8 cellular contexts compared by ENCODE assay signal in genomic region chr17:47315451-47316266, GRCh38.
DNase-seq lines count a peak whose midpoint lies in the region; ATAC-seq and TF ChIP-seq lines count a peak whose summit lies in the region.

No MANE protein-coding gene starts in this region.

- H3K27ac Mint-ChIP-seq in central memory CD8-positive, alpha-beta T cell (ENCODE audit: low read depth): no peak overlapping the region
- no peak overlapping the region for H3K27ac Mint-ChIP-seq in stimulated activated naive B cell treated with anti-CD40 and anti-IgM and Interleukin-4, amounts not matched to agents 10 μg/mL and 1 μg/mL and 100 μg/mL, for 72 hours

- H3K9me3 Mint-ChIP-seq in central memory CD8-positive, alpha-beta T cell: no peaks in the 10 kb centered on the region
- no peaks in the 10 kb centered on the region for H3K9me3 Mint-ChIP-seq in stimulated activated naive B cell treated with anti-CD40 and anti-IgM and Interleukin-4, amounts not matched to agents 10 μg/mL and 1 μg/mL and 100 μg/mL, for 72 hours

- no peaks in the 10 kb centered on the region for H3F3A ChIP-seq in Loucy (ENCODE audit: low read depth)

- no peak overlapping the region for H2AFZ ChIP-seq in Loucy (ENCODE audit: low read length)

- H3K4me3 ChIP-seq in Loucy (ENCODE audit: low read length, poor library complexity, severe bottlenecking): no peak overlapping the region

- no peaks in the 10 kb centered on the region for H4K20me1 ChIP-seq in Loucy (ENCODE audit: insufficient read depth, low read length, poor library complexity, severe bottlenecking)

- H3K36me3 Mint-ChIP-seq in central memory CD8-positive, alpha-beta T cell (ENCODE audit: insufficient read depth): no peaks in the 10 kb centered on the region
- peaks cover 5 to 15% of the 10 kb centered on the region in 2 donors for H3K36me3 Mint-ChIP-seq in stimulated activated naive B cell treated with anti-CD40 and anti-IgM and Interleukin-4, amounts not matched to agents 10 μg/mL and 1 μg/mL and 100 μg/mL, for 72 hours

- ATAC-seq in central memory CD8-positive, alpha-beta T cell (replicated peaks; ENCODE audit: extremely low read depth, poor library complexity, severe bottlenecking): peak; percentile 56
- ATAC-seq in stimulated activated naive B cell treated with anti-CD40 and anti-IgM and Interleukin-4, amounts not matched to agents 10 μg/mL and 1 μg/mL and 100 μg/mL, for 72 hours (replicated peaks): peak; percentile 72 to 85
- ATAC-seq in GM21367 (IDR thresholded peaks at IDR 0.05; ENCODE audit: unreplicated experiment): no peak

- no peaks in the 10 kb centered on the region for H3K27me3 Mint-ChIP-seq in central memory CD8-positive, alpha-beta T cell
- no peaks in the 10 kb centered on the region for H3K27me3 Mint-ChIP-seq in stimulated activated naive B cell treated with anti-CD40 and anti-IgM and Interleukin-4, amounts not matched to agents 10 μg/mL and 1 μg/mL and 100 μg/mL, for 72 hours

- TF ChIP-seq CTCF in Loucy (conservative IDR thresholded peaks at IDR 0.05; ENCODE audit: low read length): peak; percentile 92

- no peaks in the 10 kb centered on the region for H3K27me3 ChIP-seq in Loucy (ENCODE audit: insufficient read depth, low read length, poor library complexity, severe bottlenecking)

- H3K36me3 ChIP-seq in Loucy (ENCODE audit: insufficient read depth, low read length): no peaks in the 10 kb centered on the region

- peak; percentile 14 for DNase-seq in activated naive CD4-positive, alpha-beta T cell treated with Interleukin-2 at 50 U/mL for 16 hours
- no peak for DNase-seq in activated naive CD4-positive, alpha-beta T cell treated with anti-CD3 and anti-CD28 coated beads, Interleukin-2, amount 50 U/mL, for 16 hours
- DNase-seq in RKO (ENCODE audit: low spot score) (peak; percentile 88), kidney glomerular epithelial cell (lab: John Stamatoyannopoulos, UW) (peak; percentile 61)
- no peak for DNase-seq in central memory CD8-positive, alpha-beta T cell (ENCODE audit: low spot score in 2 of 2)
- peak; percentile 30 for DNase-seq in stimulated activated naive B cell treated with anti-CD40 and anti-IgM and Interleukin-4, amounts not matched to agents 10 μg/mL and 1 μg/mL and 100 μg/mL, for 72 hours

- no peak overlapping the region for H3K9ac ChIP-seq in Loucy (ENCODE audit: low read depth, low read length, poor library complexity, severe bottlenecking)

- H3K4me3 Mint-ChIP-seq in central memory CD8-positive, alpha-beta T cell: no peak overlapping the region
- H3K4me3 Mint-ChIP-seq in stimulated activated naive B cell treated with anti-CD40 and anti-IgM and Interleukin-4, amounts not matched to agents 10 μg/mL and 1 μg/mL and 100 μg/mL, for 72 hours: no peak overlapping the region

- H3K4me1 ChIP-seq in Loucy (ENCODE audit: insufficient read depth, low read length, poor library complexity, severe bottlenecking): peaks cover 10% of the 10 kb centered on the region

- H3K79me2 ChIP-seq in Loucy (ENCODE audit: insufficient read depth, low read length): no peaks in the 10 kb centered on the region

- no peaks in the 10 kb centered on the region for H3K9me2 ChIP-seq in Loucy (replicated peaks; ENCODE audit: low read depth, low read length)

- no peaks in the 10 kb centered on the region for H3K9me3 ChIP-seq in Loucy (ENCODE audit: insufficient read depth, low read depth, low read length)

- H3K4me2 ChIP-seq in Loucy (ENCODE audit: low read depth, low read length, poor library complexity, severe bottlenecking): no peak overlapping the region

- H3K4me1 Mint-ChIP-seq in central memory CD8-positive, alpha-beta T cell: no peaks in the 10 kb centered on the region
- H3K4me1 Mint-ChIP-seq in stimulated activated naive B cell treated with anti-CD40 and anti-IgM and Interleukin-4, amounts not matched to agents 10 μg/mL and 1 μg/mL and 100 μg/mL, for 72 hours: peaks cover 0 to 10% of the 10 kb centered on the region in 2 donors

Comparison
In these comparisons a context has a peak if more than half of its experiments do, and no peak if none do; other contexts are left out.
1. DNase-seq: peak in activated naive CD4-positive, alpha-beta T cell treated with Interleukin-2 at 50 U/mL for 16 hours (single experiment), RKO (single experiment), kidney glomerular epithelial cell (single experiment) and stimulated activated naive B cell treated with anti-CD40 and anti-IgM and Interleukin-4, amounts not matched to agents 10 μg/mL and 1 μg/mL and 100 μg/mL, for 72 hours (single experiment); none in activated naive CD4-positive, alpha-beta T cell treated with anti-CD3 and anti-CD28 coated beads, Interleukin-2, amount 50 U/mL, for 16 hours (single experiment) and central memory CD8-positive, alpha-beta T cell (0 of 2).